In the genomic region with DNA sequence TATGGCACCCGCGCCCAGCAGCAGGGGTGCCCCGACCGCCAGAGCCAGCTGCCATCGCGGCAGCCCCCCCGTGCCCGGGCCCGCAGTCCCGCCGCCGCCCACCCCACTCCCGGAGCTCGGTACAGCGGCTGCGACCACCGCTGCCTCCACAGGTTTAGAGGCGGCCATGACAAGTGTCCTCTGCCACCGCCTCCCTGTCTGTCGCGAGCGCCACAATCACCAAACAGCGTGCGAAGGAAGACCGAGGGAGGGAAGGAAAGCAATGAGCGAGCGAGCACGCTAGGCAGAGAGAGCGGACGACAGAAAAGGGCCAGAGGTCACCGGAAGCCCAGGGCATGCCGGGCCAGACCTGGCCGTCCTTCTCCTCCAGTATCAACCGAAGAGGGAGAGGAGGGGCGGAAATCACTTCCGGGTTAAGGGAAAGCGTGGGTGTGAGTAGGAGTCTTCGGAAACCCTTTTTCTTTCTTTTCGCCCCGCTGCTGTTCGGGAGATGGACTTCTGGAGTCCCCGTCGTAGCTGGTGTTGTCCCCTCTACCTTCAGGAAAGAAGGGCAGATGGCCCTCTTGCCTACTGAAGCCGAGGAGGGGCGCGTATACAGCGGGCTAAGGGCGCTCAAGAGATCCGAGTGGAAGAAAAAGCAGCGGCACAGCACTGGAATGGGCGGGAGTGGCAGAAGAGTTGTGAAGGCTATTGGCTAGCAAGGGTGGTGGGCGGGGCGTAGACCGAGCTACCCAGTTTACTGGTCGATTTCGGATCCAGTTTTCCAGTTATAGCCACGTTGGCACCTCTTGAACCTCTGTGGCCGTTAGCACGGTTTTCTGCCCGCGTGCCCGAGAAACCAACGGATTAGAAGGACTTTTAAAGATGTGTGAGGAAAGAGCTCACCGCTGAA, we compare ENCODE assay signal across 1 cellular context.
TF ChIP-seq lines count a peak whose summit lies in the region.

A gene with protein sequence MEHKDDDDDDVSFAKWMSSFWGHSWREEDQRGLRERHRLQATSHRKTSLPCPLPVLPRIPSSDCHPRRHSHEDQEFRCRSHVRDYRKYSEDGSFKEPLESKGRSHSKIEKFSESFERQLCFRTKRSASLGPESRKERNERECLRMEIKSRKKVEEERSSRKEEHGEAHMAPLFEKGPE (plus strand): TSS at position 758 of the 892 bp plus-strand sequence. CDS start 28,191 bp downstream, outside the sequence.
A gene (minus strand): TSS at position 308 of the 892 bp plus-strand sequence. CDS start 140 bp downstream, at position 168.

TF ChIP-seq in WTC11, 78 proteins besides CTCF, POLR2A, EP300 and RAD21 (continued from another document):
- TF ChIP-seq, protein P1, sequence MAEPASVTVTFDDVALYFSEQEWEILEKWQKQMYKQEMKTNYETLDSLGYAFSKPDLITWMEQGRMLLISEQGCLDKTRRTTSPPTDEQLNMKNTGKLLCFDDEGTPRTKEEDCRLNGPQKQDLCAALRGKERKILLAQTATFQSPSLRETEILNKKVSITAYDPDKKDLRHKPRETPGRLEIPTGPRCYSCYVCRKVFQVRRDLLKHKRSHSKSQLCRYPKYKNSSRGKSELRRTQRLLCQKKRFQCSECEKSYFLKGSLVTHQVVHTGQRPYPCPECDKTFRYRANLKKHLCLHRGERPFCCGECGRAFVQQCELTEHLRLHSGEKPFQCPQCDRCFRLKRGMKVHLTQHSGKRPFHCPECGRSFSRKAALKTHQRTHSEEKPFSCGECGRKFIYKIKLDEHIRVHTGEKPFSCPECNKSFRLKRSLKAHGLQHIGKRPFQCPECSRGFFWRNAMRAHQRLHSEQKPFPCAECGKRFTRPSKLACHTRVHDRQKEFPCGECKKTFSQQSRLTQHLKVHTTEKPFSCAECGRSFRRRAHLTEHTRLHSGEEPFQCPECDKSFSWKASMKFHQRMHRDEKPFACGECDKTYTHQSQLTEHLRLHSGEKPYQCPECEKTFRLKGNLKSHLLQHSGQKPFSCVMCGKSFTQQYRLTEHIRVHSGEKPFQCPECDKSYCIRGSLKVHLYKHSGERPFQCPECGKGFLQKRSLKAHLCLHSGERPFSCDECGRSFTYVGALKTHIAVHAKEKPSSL (CRISPR knock-in tag; conservative IDR thresholded peaks at IDR 0.05) = no peak
- TF ChIP-seq, protein P2, sequence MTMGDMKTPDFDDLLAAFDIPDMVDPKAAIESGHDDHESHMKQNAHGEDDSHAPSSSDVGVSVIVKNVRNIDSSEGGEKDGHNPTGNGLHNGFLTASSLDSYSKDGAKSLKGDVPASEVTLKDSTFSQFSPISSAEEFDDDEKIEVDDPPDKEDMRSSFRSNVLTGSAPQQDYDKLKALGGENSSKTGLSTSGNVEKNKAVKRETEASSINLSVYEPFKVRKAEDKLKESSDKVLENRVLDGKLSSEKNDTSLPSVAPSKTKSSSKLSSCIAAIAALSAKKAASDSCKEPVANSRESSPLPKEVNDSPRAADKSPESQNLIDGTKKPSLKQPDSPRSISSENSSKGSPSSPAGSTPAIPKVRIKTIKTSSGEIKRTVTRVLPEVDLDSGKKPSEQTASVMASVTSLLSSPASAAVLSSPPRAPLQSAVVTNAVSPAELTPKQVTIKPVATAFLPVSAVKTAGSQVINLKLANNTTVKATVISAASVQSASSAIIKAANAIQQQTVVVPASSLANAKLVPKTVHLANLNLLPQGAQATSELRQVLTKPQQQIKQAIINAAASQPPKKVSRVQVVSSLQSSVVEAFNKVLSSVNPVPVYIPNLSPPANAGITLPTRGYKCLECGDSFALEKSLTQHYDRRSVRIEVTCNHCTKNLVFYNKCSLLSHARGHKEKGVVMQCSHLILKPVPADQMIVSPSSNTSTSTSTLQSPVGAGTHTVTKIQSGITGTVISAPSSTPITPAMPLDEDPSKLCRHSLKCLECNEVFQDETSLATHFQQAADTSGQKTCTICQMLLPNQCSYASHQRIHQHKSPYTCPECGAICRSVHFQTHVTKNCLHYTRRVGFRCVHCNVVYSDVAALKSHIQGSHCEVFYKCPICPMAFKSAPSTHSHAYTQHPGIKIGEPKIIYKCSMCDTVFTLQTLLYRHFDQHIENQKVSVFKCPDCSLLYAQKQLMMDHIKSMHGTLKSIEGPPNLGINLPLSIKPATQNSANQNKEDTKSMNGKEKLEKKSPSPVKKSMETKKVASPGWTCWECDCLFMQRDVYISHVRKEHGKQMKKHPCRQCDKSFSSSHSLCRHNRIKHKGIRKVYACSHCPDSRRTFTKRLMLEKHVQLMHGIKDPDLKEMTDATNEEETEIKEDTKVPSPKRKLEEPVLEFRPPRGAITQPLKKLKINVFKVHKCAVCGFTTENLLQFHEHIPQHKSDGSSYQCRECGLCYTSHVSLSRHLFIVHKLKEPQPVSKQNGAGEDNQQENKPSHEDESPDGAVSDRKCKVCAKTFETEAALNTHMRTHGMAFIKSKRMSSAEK (CRISPR knock-in tag; IDR thresholded peaks at IDR 0.05; ENCODE audit: borderline replicate concordance) = no peak
- TF ChIP-seq, protein P3, sequence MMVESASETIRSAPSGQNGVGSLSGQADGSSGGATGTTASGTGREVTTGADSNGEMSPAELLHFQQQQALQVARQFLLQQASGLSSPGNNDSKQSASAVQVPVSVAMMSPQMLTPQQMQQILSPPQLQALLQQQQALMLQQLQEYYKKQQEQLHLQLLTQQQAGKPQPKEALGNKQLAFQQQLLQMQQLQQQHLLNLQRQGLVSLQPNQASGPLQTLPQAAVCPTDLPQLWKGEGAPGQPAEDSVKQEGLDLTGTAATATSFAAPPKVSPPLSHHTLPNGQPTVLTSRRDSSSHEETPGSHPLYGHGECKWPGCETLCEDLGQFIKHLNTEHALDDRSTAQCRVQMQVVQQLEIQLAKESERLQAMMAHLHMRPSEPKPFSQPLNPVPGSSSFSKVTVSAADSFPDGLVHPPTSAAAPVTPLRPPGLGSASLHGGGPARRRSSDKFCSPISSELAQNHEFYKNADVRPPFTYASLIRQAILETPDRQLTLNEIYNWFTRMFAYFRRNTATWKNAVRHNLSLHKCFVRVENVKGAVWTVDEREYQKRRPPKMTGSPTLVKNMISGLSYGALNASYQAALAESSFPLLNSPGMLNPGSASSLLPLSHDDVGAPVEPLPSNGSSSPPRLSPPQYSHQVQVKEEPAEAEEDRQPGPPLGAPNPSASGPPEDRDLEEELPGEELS (CRISPR knock-in tag; IDR thresholded peaks at IDR 0.05) = no peak
- TF ChIP-seq ZNF138 (CRISPR knock-in tag; conservative IDR thresholded peaks at IDR 0.05) = no peak
- TF ChIP-seq, protein P4, sequence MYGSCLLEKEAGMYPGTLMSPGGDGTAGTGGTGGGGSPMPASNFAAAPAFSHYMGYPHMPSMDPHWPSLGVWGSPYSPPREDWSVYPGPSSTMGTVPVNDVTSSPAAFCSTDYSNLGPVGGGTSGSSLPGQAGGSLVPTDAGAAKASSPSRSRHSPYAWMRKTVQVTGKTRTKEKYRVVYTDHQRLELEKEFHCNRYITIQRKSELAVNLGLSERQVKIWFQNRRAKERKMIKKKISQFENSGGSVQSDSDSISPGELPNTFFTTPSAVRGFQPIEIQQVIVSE (CRISPR knock-in tag; IDR thresholded peaks at IDR 0.05; ENCODE audit: borderline replicate concordance) = no peak
- TF ChIP-seq ZNF423 (CRISPR knock-in tag; IDR thresholded peaks at IDR 0.05) = no peak
